ENCODE assay signal across 8 cellular contexts in genomic region chr6:106629859-106630163, GRCh38. TPM values are rescaled to one million over a fixed set of nuclear protein-coding genes. Genes with fewer than 3 reads are reported as not detected.
DNase-seq lines count a peak whose midpoint lies in the region; ATAC-seq, FAIRE-seq and TF ChIP-seq lines count a peak whose summit lies in the region.

No MANE protein-coding gene starts in this region.

- no peak for ATAC-seq in HG03135 (IDR thresholded peaks at IDR 0.05; ENCODE audit: unreplicated experiment)

- no peak for FAIRE-seq in H1 (lab: Jason Lieb, UNC)

- no peaks in the 10 kb centered on the region for H4K20me1 ChIP-seq in H1 (replicated peaks in 1 of 2; ENCODE audit: control insufficient read depth in 1 of 2, insufficient read depth in 2 of 2, low read length in 2 of 2)
- peaks cover 9% of the 10 kb centered on the region for H4K20me1 ChIP-seq in osteoblast (ENCODE audit: insufficient read depth, low read length)

- 4% methylated on average over 14 of the region's 14 CpGs; no CpG with 5 or more reads in 1 of the 2 experiments for WGBS in H1 (ENCODE audit: extremely low coverage in 1 of 2, insufficient coverage in 1 of 2, insufficient read length in 1 of 2, insufficient replicate concordance in 2 of 2, low coverage in 1 of 2, low lambda C conversion rate in 2 of 2, missing lambda C conversion rate in 1 of 2), 2 experiments

- H2AFZ ChIP-seq in H1 (ENCODE audit: low read length) (peak overlapping the region; percentile 37; the same call in 1 of the 2 replicates), osteoblast (ENCODE audit: low read length) (peak overlapping the region; percentile 86)

- no peak overlapping the region for H2AK5ac ChIP-seq in H1 (ENCODE audit: low read depth, low read length)

- H3K4me1 ChIP-seq in H1 (replicated peaks in 1 of 4; ENCODE audit: control insufficient read depth in 3 of 4, insufficient read depth in 4 of 4, low read length in 3 of 4) (peaks cover 2 to 10% (median 5%) of the 10 kb centered on the region in 4 experiments; a peak in 6 of 7 replicates), osteoblast (ENCODE audit: insufficient read depth, low read length) (peaks cover 12% of the 10 kb centered on the region)

- peaks cover 8 to 59% of the 10 kb centered on the region in 2 experiments for H3K79me2 ChIP-seq in H1 (ENCODE audit: control insufficient read depth in 1 of 2, insufficient read depth in 2 of 2, low read length in 2 of 2)
- peaks cover 41% of the 10 kb centered on the region for H3K79me2 ChIP-seq in osteoblast (ENCODE audit: insufficient read depth, low read length)

- no peak for TF ChIP-seq RAD21 in H1 (IDR thresholded peaks at IDR 0.05 in 1 of 2, conservative IDR thresholded peaks at IDR 0.05 in 1 of 2; ENCODE audit: low read depth in 2 of 2, low read length in 2 of 2)

- H4K8ac ChIP-seq in H1 (ENCODE audit: extremely low read depth, insufficient read depth, low read length) = peak overlapping the region; percentile 97; the same call in 1 of the 2 replicates

- H2BK12ac ChIP-seq in H1 (ENCODE audit: low read depth, low read length) = no peak overlapping the region

- no peak for TF ChIP-seq CTCF in H1 (IDR thresholded peaks at IDR 0.05; ENCODE audit: control extremely low read depth in 1 of 3, insufficient read depth in 1 of 3, low read depth in 1 of 3, low read length in 3 of 3)
- no peak for TF ChIP-seq CTCF in osteoblast (IDR thresholded peaks at IDR 0.05; ENCODE audit: extremely low read depth, low read depth, low read length)

- CTCF ChIA-PET in H1 (lab: Charles Lee; ENCODE audit: partially characterized antibody) = interaction anchor here (0.7 to 1.6 kb wide), 4 partner anchors 9 to 350 kb away, joined by 3 to 5 read pairs (median 4); no protein-coding TSS in a partner anchor

- POLR2A ChIA-PET in H1 (lab: Charles Lee; ENCODE audit: partially characterized antibody) = interaction anchor here (1.3 to 1.5 kb wide), 3 partner anchors 11 to 344 kb away, joined by 4 to 5 read pairs (median 5); partner anchors contain the start of gene CD24

- no peaks in the 10 kb centered on the region; the same call in none of the 2 replicates for H3K23me2 ChIP-seq in H1 (ENCODE audit: low read depth, low read length)

- no peak overlapping the region for H2BK120ac ChIP-seq in H1 (replicated peaks; ENCODE audit: low read depth, low read length)

- H2BK5ac ChIP-seq in H1 (ENCODE audit: low read depth, low read length) = peak overlapping the region; percentile 83

- H3K27ac ChIP-seq in H1 (ENCODE audit: low read depth, low read length) = peak overlapping the region; percentile 82
- H3K27ac ChIP-seq in osteoblast (ENCODE audit: low read depth, low read length) = peak overlapping the region; percentile 77

- H3K4me3 ChIP-seq in MG63 (peak overlapping the region; percentile 87), H1 (ENCODE audit: extremely low read depth in 1 of 4, insufficient read depth in 2 of 4, low read depth in 3 of 4, low read length in 4 of 4) (peak overlapping the region; percentile 80 to 99 (median 94)), osteoblast (ENCODE audit: insufficient read depth, low read length) (peak overlapping the region; percentile 85)

- peak overlapping the region; percentile 21 for H3K4ac ChIP-seq in H1 (replicated peaks; ENCODE audit: insufficient read length, low read depth, low read length)

- peak overlapping the region; percentile 48 for H4K91ac ChIP-seq in H1 (replicated peaks; ENCODE audit: insufficient read length, low read length)

- peak overlapping the region; percentile 83; the same call in 1 of the 2 replicates for H3K18ac ChIP-seq in H1 (ENCODE audit: extremely low read depth, low read length)

- H4K5ac ChIP-seq in H1 (ENCODE audit: insufficient read length, low read depth, low read length) = peak overlapping the region; percentile 59

- H3K27me3 ChIP-seq in MG63 (no peaks in the 10 kb centered on the region), H1 (replicated peaks in 1 of 4; ENCODE audit: control insufficient read depth in 3 of 4, extremely low read depth in 1 of 4, insufficient read depth in 3 of 4, low read length in 3 of 4) (no peaks in the 10 kb centered on the region; a peak in 1 of 7 replicates), osteoblast (ENCODE audit: insufficient read depth, low read length) (no peaks in the 10 kb centered on the region)

- TF ChIP-seq EP300 in H1 (IDR thresholded peaks at IDR 0.05; ENCODE audit: borderline replicate concordance in 1 of 2, low read depth in 2 of 2, low read length in 2 of 2) = no peak

- H3K79me1 ChIP-seq in H1 (ENCODE audit: low read depth, low read length) = peaks cover 6% of the 10 kb centered on the region; the same call in 1 of the 2 replicates

- no peaks in the 10 kb centered on the region for H3K36me3 ChIP-seq in MG63
- no peaks in the 10 kb centered on the region for H3K36me3 ChIP-seq in H1 (ENCODE audit: control insufficient read depth in 2 of 4, insufficient read depth in 4 of 4, low read length in 3 of 4)
- H3K36me3 ChIP-seq in osteoblast (ENCODE audit: insufficient read depth, low read length) = no peaks in the 10 kb centered on the region

- peak overlapping the region; percentile 80 to 93 (median 88) for H3K9ac ChIP-seq in H1 (replicated peaks in 1 of 4; ENCODE audit: extremely low read depth in 1 of 4, low read depth in 3 of 4, low read length in 3 of 4)

- no peak overlapping the region for H3K23ac ChIP-seq in H1 (ENCODE audit: insufficient read length)

- H2BK15ac ChIP-seq in H1 (ENCODE audit: low read length) = 0 out of 2 replicates have a peak overlapping the region, but pooled peaks have one; percentile 3

- peak overlapping the region; percentile 83 for H3K56ac ChIP-seq in H1 (replicated peaks; ENCODE audit: insufficient read length, low read depth, low read length)

- DNase-seq in COLO829 (ENCODE audit: low spot score) = peak; percentile 25
- no peak for DNase-seq in MG63
- no peak for DNase-seq in H1 (ENCODE audit: low read depth in 1 of 2, low spot score in 2 of 2)
- no peak for DNase-seq in osteoblast (ENCODE audit: insufficient read length, low spot score, missing footprints)
- DNase-seq in NCI-H524 treated with DMSO at 0.1 percent for 48 hours (lab: John Stamatoyannopoulos, UW) = no peak
- no peak for DNase-seq in GOT3 (lab: John Stamatoyannopoulos, UW)
- no peak for DNase-seq in NCI-H748 (lab: John Stamatoyannopoulos, UW; ENCODE audit: unreplicated experiment)

- H3K9me3 ChIP-seq in MG63 = no peaks in the 10 kb centered on the region
- no peaks in the 10 kb centered on the region for H3K9me3 ChIP-seq in H1 (ENCODE audit: insufficient read depth in 2 of 2, low read depth in 1 of 2, low read length in 1 of 2)
- H3K9me3 ChIP-seq in osteoblast (ENCODE audit: low read depth, low read length) = no peaks in the 10 kb centered on the region

- no peak overlapping the region for H2BK20ac ChIP-seq in H1 (ENCODE audit: low read length)

- H3K14ac ChIP-seq in H1 (ENCODE audit: insufficient read length) = no peak overlapping the region

- no peak for TF ChIP-seq POLR2A in H1 (IDR thresholded peaks at IDR 0.05; ENCODE audit: control extremely low read depth in 1 of 2, low read depth in 2 of 2, low read length in 2 of 2)

- peak overlapping the region; percentile 70 to 81 for H3K4me2 ChIP-seq in H1 (ENCODE audit: insufficient read depth in 1 of 2, low read depth in 2 of 2, low read length in 2 of 2)
- peak overlapping the region; percentile 81 for H3K4me2 ChIP-seq in osteoblast (ENCODE audit: insufficient read depth, low read length)

TF ChIP-seq in H1, 55 proteins besides CTCF, POLR2A, EP300 and RAD21:
- TF ChIP-seq KDM4A (IDR thresholded peaks at IDR 0.05; ENCODE audit: low read depth, low read length, severe bottlenecking) (peak; percentile 12), CEBPB (IDR thresholded peaks at IDR 0.05; ENCODE audit: low read depth, low read length) (no peak)

RNA-seq across cellular contexts. Expression of gene QRSL1, which starts 0.4 kb away (rescaled TPM):
- total RNA-seq in MG63 (2014; rRNA removed; shearing (Covaris generic); ENCODE audit: low replicate concordance) = 11.9 and 14.0 TPM in 2 replicates
- total RNA-seq in H1 (2021; fragmentation: NEBNext Ultra II Directional; extraction: Animal tissue kit (Norgen Biotek cat#: 25700)) = 22.0 and 22.2 TPM in 2 replicates
- polyA plus RNA-seq in H1 (2011; rRNA removed) = 5.6 and 7.8 TPM in 2 replicates
- polyA plus RNA-seq in H1 (2011; cell fraction: cytosol; rRNA removed) = 12.2 TPM
- 10.3 TPM for polyA plus RNA-seq in H1 (2011; cell fraction: nucleus; rRNA removed)
- 11.5 to 20.0 TPM (median 14.2 TPM) in 4 replicates for polyA plus RNA-seq in H1 (2012, experiment 1 of 2)
- 3.7 TPM for polyA plus RNA-seq in H1 (2012, experiment 2 of 2)
- 9.4 TPM for polyA plus RNA-seq in H1 (2013, experiment 1 of 2)
- 9.2 TPM for polyA plus RNA-seq in H1 (2013, experiment 2 of 2)
- 21.7 and 24.5 TPM in 2 replicates for polyA minus RNA-seq in H1 (2011; rRNA and poly(A)+ RNA removed)
- 10.4 TPM for polyA minus RNA-seq in H1 (2011; cell fraction: cytosol; rRNA and poly(A)+ RNA removed)
- polyA minus RNA-seq in H1 (2011; cell fraction: nucleus; rRNA and poly(A)+ RNA removed) = 27.8 TPM
- 12.7 and 13.8 TPM in 2 replicates for total RNA-seq in osteoblast

RNA-seq across cellular contexts. Expression of gene RTN4IP1, which starts 0.5 kb away (rescaled TPM):
- 8.6 and 10.5 TPM in 2 replicates for total RNA-seq in MG63 (2014; rRNA removed; shearing (Covaris generic); ENCODE audit: low replicate concordance)
- total RNA-seq in H1 (2021; fragmentation: NEBNext Ultra II Directional; extraction: Animal tissue kit (Norgen Biotek cat#: 25700)) = 19.1 and 19.5 TPM in 2 replicates
- 8.2 and 14.6 TPM in 2 replicates for polyA plus RNA-seq in H1 (2011; rRNA removed)
- polyA plus RNA-seq in H1 (2011; cell fraction: cytosol; rRNA removed) = 16.8 TPM
- polyA plus RNA-seq in H1 (2011; cell fraction: nucleus; rRNA removed) = 5.6 TPM
- polyA plus RNA-seq in H1 (2012, experiment 1 of 2) = 24.6 to 33.9 TPM (median 25.6 TPM) in 4 replicates
- polyA plus RNA-seq in H1 (2012, experiment 2 of 2) = 4.9 TPM
- 11.1 TPM for polyA plus RNA-seq in H1 (2013, experiment 1 of 2)
- 12.6 TPM for polyA plus RNA-seq in H1 (2013, experiment 2 of 2)
- 17.9 TPM in 2 replicates for polyA minus RNA-seq in H1 (2011; rRNA and poly(A)+ RNA removed)
- polyA minus RNA-seq in H1 (2011; cell fraction: cytosol; rRNA and poly(A)+ RNA removed) = 8.7 TPM
- polyA minus RNA-seq in H1 (2011; cell fraction: nucleus; rRNA and poly(A)+ RNA removed) = 17.5 TPM
- 4.4 and 5.1 TPM in 2 replicates for total RNA-seq in osteoblast
